In genomic region chr12:11813422-11813813, GRCh38 we compare ENCODE assay signal across 9 cellular contexts.
A peak's percentile ranks its signal among the peaks of the same experiment; 100 is the strongest.
DNase-seq lines count a peak whose midpoint lies in the region; ATAC-seq and TF ChIP-seq lines count a peak whose summit lies in the region.
"Had no signal": no experiment of that assay in that cellular context is flagged by ENCODE, and none has a peak within 500 bp of the region (broad histone marks: within the 10 kb centered on the region; RNA-seq: fewer than 3 reads in every experiment).

No MANE protein-coding gene starts in this region.

- H3K4me3 Mint-ChIP-seq in T-helper 1 cell treated with Interleukin-12 subunit alpha and Interleukin-12 subunit beta and Interleukin-4 antibody, amounts not matched to agents 30 μg/mL and 1 μg/mL, for 36 hours: peak overlapping the region; percentile 49
- peak overlapping the region; percentile 60 to 83 (median 77) for H3K4me3 Mint-ChIP-seq in brain

- H3K27ac ChIP-seq in mesenchymal stem cell (ENCODE audit: low read length, poor library complexity, severe bottlenecking): peak overlapping the region; percentile 98
- H3K27ac ChIP-seq in thyroid gland: peak overlapping the region in 2 of 3 donors; percentile 50 to 64

- peak overlapping the region; percentile 38 to 85 for H2BK12ac ChIP-seq in mesenchymal stem cell (ENCODE audit: low read length in 2 of 2)

- H2AK5ac ChIP-seq in mesenchymal stem cell (ENCODE audit: low read length, severe bottlenecking): peak overlapping the region; percentile 90

- WGBS in mesenchymal stem cell: 0% methylated on average over 2 of the region's 4 CpGs
- 33 to 36% methylated on average over 4 of the region's 4 CpGs for WGBS in thyroid gland, 2 donors

- H3K23ac ChIP-seq in mesenchymal stem cell (ENCODE audit: low read length in 2 of 2): no peak overlapping the region

- peak overlapping the region; percentile 89 for H4K91ac ChIP-seq in mesenchymal stem cell (ENCODE audit: low read length)

- peaks cover 32% of the 10 kb centered on the region for H3K79me1 ChIP-seq in mesenchymal stem cell (replicated peaks; ENCODE audit: low read length, poor library complexity, severe bottlenecking)

- peak overlapping the region in 1 of 2 experiments; percentile 66 for H3K4me3 ChIP-seq in mesenchymal stem cell (ENCODE audit: insufficient read depth in 1 of 2, low read depth in 1 of 2, low read length in 2 of 2)
- no peak overlapping the region for H3K4me3 ChIP-seq in thyroid gland (replicated peaks in 1 of 3)

- H3K14ac ChIP-seq in mesenchymal stem cell (ENCODE audit: low read length in 2 of 2): no peak overlapping the region

- peak overlapping the region; percentile 74 for H3K9ac ChIP-seq in mesenchymal stem cell (ENCODE audit: low read length)

- intact Hi-C loops in thyroid gland (cut with DNase I): no loop called here

- no peak overlapping the region for H2BK15ac ChIP-seq in mesenchymal stem cell (ENCODE audit: low read depth, poor library complexity, severe bottlenecking)

- H2BK120ac ChIP-seq in mesenchymal stem cell (ENCODE audit: low read depth, low read length): peak overlapping the region; percentile 93

- H3K4ac ChIP-seq in mesenchymal stem cell (ENCODE audit: low read depth in 1 of 2, low read length in 2 of 2): peak overlapping the region; percentile 79 to 94

- no peak for ATAC-seq in HG03439 (IDR thresholded peaks at IDR 0.05; ENCODE audit: unreplicated experiment)

- H2AFZ ChIP-seq in mesenchymal stem cell (ENCODE audit: low read depth, low read length): no peak overlapping the region

- no peaks in the 10 kb centered on the region for H3K27me3 ChIP-seq in mesenchymal stem cell (ENCODE audit: control insufficient read depth in 1 of 2, insufficient read depth in 1 of 2, low read length in 2 of 2)
- no peaks in the 10 kb centered on the region for H3K27me3 ChIP-seq in thyroid gland

- DNase-seq in T-helper 1 cell: no peak
- no peak for DNase-seq in mesenchymal stem cell
- DNase-seq in thyroid gland: no peak
- no peak for DNase-seq in RKO (ENCODE audit: low spot score)
- DNase-seq in GM19240 (ENCODE audit: insufficient read length, low spot score): no peak
- DNase-seq: 8988T had no signal

- H3K27me3 Mint-ChIP-seq in T-helper 1 cell treated with Interleukin-12 subunit alpha and Interleukin-12 subunit beta and Interleukin-4 antibody, amounts not matched to agents 30 μg/mL and 1 μg/mL, for 36 hours (ENCODE audit: low read depth): no peaks in the 10 kb centered on the region
- no peaks in the 10 kb centered on the region for H3K27me3 Mint-ChIP-seq in brain

- TF ChIP-seq CTCF in brain (conservative IDR thresholded peaks at IDR 0.05) (no peak), thyroid gland (IDR thresholded peaks at IDR 0.05) (no peak)

- peak overlapping the region; percentile 74 for H2BK5ac ChIP-seq in mesenchymal stem cell (ENCODE audit: low read depth, low read length, poor library complexity, severe bottlenecking)

- H3K9me3 Mint-ChIP-seq in T-helper 1 cell treated with Interleukin-12 subunit alpha and Interleukin-12 subunit beta and Interleukin-4 antibody, amounts not matched to agents 30 μg/mL and 1 μg/mL, for 36 hours: no peaks in the 10 kb centered on the region
- H3K9me3 Mint-ChIP-seq in brain: no peaks in the 10 kb centered on the region

- H3K4me2 ChIP-seq in mesenchymal stem cell (ENCODE audit: low read length, poor library complexity, severe bottlenecking): peak overlapping the region; percentile 62

- peak overlapping the region; percentile 82 to 88 for H3K18ac ChIP-seq in mesenchymal stem cell (ENCODE audit: low read depth in 1 of 2, low read length in 2 of 2)

- peaks cover 28% of the 10 kb centered on the region for H3K36me3 Mint-ChIP-seq in T-helper 1 cell treated with Interleukin-12 subunit alpha and Interleukin-12 subunit beta and Interleukin-4 antibody, amounts not matched to agents 30 μg/mL and 1 μg/mL, for 36 hours (ENCODE audit: low read depth)
- H3K36me3 Mint-ChIP-seq in brain: no peaks in the 10 kb centered on the region

- H3K9me3 ChIP-seq in mesenchymal stem cell (ENCODE audit: control insufficient read depth, low read length) (no peaks in the 10 kb centered on the region), thyroid gland (no peaks in the 10 kb centered on the region)

- H3K36me3 ChIP-seq in mesenchymal stem cell (ENCODE audit: control insufficient read depth in 1 of 2, insufficient read depth in 2 of 2, low read depth in 1 of 2, low read length in 2 of 2) (no peaks in the 10 kb centered on the region), thyroid gland (no peaks in the 10 kb centered on the region)

- no peak for TF ChIP-seq POLR2A in thyroid gland (IDR thresholded peaks at IDR 0.05)

- peak overlapping the region; percentile 89 for H4K8ac ChIP-seq in mesenchymal stem cell (ENCODE audit: low read length)

- H3K4me1 ChIP-seq in mesenchymal stem cell (ENCODE audit: control insufficient read depth, insufficient read depth, low read depth, low read length) (peaks cover 12% of the 10 kb centered on the region), thyroid gland (peaks cover 36 to 40% of the 10 kb centered on the region in 2 donors)

- peak overlapping the region; percentile 55 for H3K27ac Mint-ChIP-seq in T-helper 1 cell treated with Interleukin-12 subunit alpha and Interleukin-12 subunit beta and Interleukin-4 antibody, amounts not matched to agents 30 μg/mL and 1 μg/mL, for 36 hours
- peak overlapping the region; percentile 93 to 98 (median 96) for H3K27ac Mint-ChIP-seq in brain

- peaks cover 54% of the 10 kb centered on the region for H3K4me1 Mint-ChIP-seq in T-helper 1 cell treated with Interleukin-12 subunit alpha and Interleukin-12 subunit beta and Interleukin-4 antibody, amounts not matched to agents 30 μg/mL and 1 μg/mL, for 36 hours (ENCODE audit: low read depth)
- H3K4me1 Mint-ChIP-seq in brain: peaks cover 48% of the 10 kb centered on the region
